32 cellular contexts compared by ENCODE assay signal in genomic region chr5:44300551-44300950, GRCh38.
"Had no signal": no experiment of that assay in that cellular context is flagged by ENCODE, and none has a peak within 500 bp of the region (broad histone marks: within the 10 kb centered on the region; RNA-seq: fewer than 3 reads in every experiment).

No MANE protein-coding gene starts in this region.

- H3K4me3 ChIP-seq: adrenal gland, ascending aorta, body of pancreas, breast epithelium, cardiac muscle cell had no signal

- H3K36me3 ChIP-seq: adrenal gland, ascending aorta, brain microvascular endothelial cell, breast epithelium had no signal

- H3K27ac ChIP-seq: adrenal gland, ascending aorta, body of pancreas, brain microvascular endothelial cell, breast epithelium, cardiac muscle cell had no signal

- H3K9me3 ChIP-seq: adrenal gland, ascending aorta, body of pancreas, breast epithelium had no signal

- DNase-seq: activated effector memory CD4-positive, alpha-beta T cell treated with anti-CD3 and anti-CD28 coated beads, Interleukin-2, amount 50 U/mL, for 16 hours; activated effector memory CD4-positive, alpha-beta T cell treated with Interleukin-2 at 50 U/mL for 16 hours; activated gamma-delta T cell; activated gamma-delta T cell treated with Interleukin-2 at 50 U/mL for 16 hours; activated naive CD4-positive, alpha-beta T cell; activated naive CD4-positive, alpha-beta T cell treated with anti-CD3 and anti-CD28 coated beads for 36 hours; activated naive CD4-positive, alpha-beta T cell treated with anti-CD3 and anti-CD28 coated beads, Interleukin-2, amount 10 ng/mL, durations not matched to agents 7 days and 5 days; activated naive CD4-positive, alpha-beta T cell treated with anti-CD3 and anti-CD28 coated beads, Interleukin-2, amount 50 U/mL, for 16 hours; activated naive CD4-positive, alpha-beta T cell treated with Interleukin-2 at 50 U/mL for 16 hours; activated naive CD8-positive, alpha-beta T cell treated with anti-CD3 and anti-CD28 coated beads for 36 hours; activated naive CD8-positive, alpha-beta T cell treated with anti-CD3 and anti-CD28 coated beads, Interleukin-2, amount 10 ng/mL, durations not matched to agents 7 days and 5 days; activated naive CD8-positive, alpha-beta T cell treated with anti-CD3 and anti-CD28 coated beads, Interleukin-2, amount 50 U/mL, for 24 hours; activated T-cell treated with anti-CD3 and anti-CD28 coated beads, Interleukin-2, amount 50 U/mL, for 1 hour; activated T-cell treated with anti-CD3 and anti-CD28 coated beads, Interleukin-2, amount 50 U/mL, for 24 hours; activated T-cell treated with anti-CD3 and anti-CD28 coated beads, Interleukin-2, amount 50 U/mL, for 4 hours; activated T-cell treated with anti-CD3 and anti-CD28 coated beads, Interleukin-2, amount 50 U/mL, for 48 hours; activated T-cell treated with anti-CD3 and anti-CD28 coated beads, Interleukin-2, amount 50 U/mL, for 72 hours; adrenal gland; amniotic stem cell; amygdala; anterior cingulate cortex; aorta; body of pancreas; brain microvascular endothelial cell; caudate nucleus; central memory CD4-positive, alpha-beta T cell; cerebellar nuclear complex had no signal

- ATAC-seq: activated naive CD4-positive, alpha-beta T cell treated with anti-CD3 and anti-CD28 coated beads, Interleukin-2, amount 50 U/mL, for 72 hours; activated naive CD8-positive, alpha-beta T cell treated with anti-CD3 and anti-CD28 coated beads, Interleukin-2, amount 50 U/mL, for 24 hours; activated T-cell treated with anti-CD3 and anti-CD28 coated beads, Interleukin-2, amount 50 U/mL, for 4 hours; activated T-cell treated with anti-CD3 and anti-CD28 coated beads, Interleukin-2, amount 50 U/mL, for 72 hours; activated T-helper 17 cell treated with anti-CD3 and anti-CD28 coated beads, Interleukin-2, amount 50 U/mL, for 72 hours; body of pancreas had no signal

- H3K27me3 ChIP-seq: adrenal gland, ascending aorta, body of pancreas, brain microvascular endothelial cell, breast epithelium, cardiac muscle cell had no signal

- H3K4me1 ChIP-seq: adrenal gland, ascending aorta, body of pancreas, breast epithelium had no signal
